ENCODE assay signal across 8 cellular contexts in genomic region chr7:16754869-16755317, GRCh38. TPM values are rescaled to one million over a fixed set of nuclear protein-coding genes. Genes with fewer than 3 reads are reported as not detected.
DNase-seq lines count a peak whose midpoint lies in the region; ATAC-seq and TF ChIP-seq lines count a peak whose summit lies in the region.

No MANE protein-coding gene starts in this region.

- no peaks in the 10 kb centered on the region for H3K9me3 ChIP-seq in T-helper 17 cell (ENCODE audit: control insufficient read depth, low read length, poor library complexity, severe bottlenecking)
- no peaks in the 10 kb centered on the region for H3K9me3 ChIP-seq in right cardiac atrium (ENCODE audit: control insufficient read depth, low read length)
- H3K9me3 ChIP-seq in sigmoid colon = no peaks in the 10 kb centered on the region

- H3K27ac Mint-ChIP-seq in T-helper 1 cell treated with Interleukin-12 subunit alpha and Interleukin-12 subunit beta and Interleukin-4 antibody, amounts not matched to agents 30 μg/mL and 1 μg/mL, for 36 hours = no peak overlapping the region
- H3K27ac Mint-ChIP-seq in T-helper 17 cell = no peak overlapping the region
- no peak overlapping the region for H3K27ac Mint-ChIP-seq in stimulated activated effector memory CD8-positive, alpha-beta T cell treated with anti-CD3 and anti-CD28 coated beads, Interleukin-12 subunit alpha, Interleukin-12 subunit beta, amount 100 ng/mL, for 72 hours

- no peak for TF ChIP-seq EP300 in sigmoid colon (IDR thresholded peaks at IDR 0.05)

- no peak for TF ChIP-seq POLR2A in sigmoid colon (IDR thresholded peaks at IDR 0.05)

- no peaks in the 10 kb centered on the region for H3K36me3 ChIP-seq in sigmoid colon

- peaks cover 46% of the 10 kb centered on the region for H3K27me3 Mint-ChIP-seq in T-helper 1 cell treated with Interleukin-12 subunit alpha and Interleukin-12 subunit beta and Interleukin-4 antibody, amounts not matched to agents 30 μg/mL and 1 μg/mL, for 36 hours (ENCODE audit: low read depth)
- peaks cover 33% of the 10 kb centered on the region for H3K27me3 Mint-ChIP-seq in T-helper 17 cell

- intact Hi-C loops in right cardiac atrium (cut with DNase I) (no loop called here), posterior vena cava (cut with DNase I) (no loop called here), sigmoid colon (cut with DNase I) (no loop called here)

- H3K4me1 ChIP-seq in right cardiac atrium (ENCODE audit: control insufficient read depth, insufficient read depth, low read length) = no peaks in the 10 kb centered on the region
- peaks cover 0 to 14% (median 10%) of the 10 kb centered on the region in 4 donors for H3K4me1 ChIP-seq in sigmoid colon

- TF ChIP-seq CTCF in sigmoid colon (IDR thresholded peaks at IDR 0.05) = no peak

- H3K36me3 Mint-ChIP-seq in T-helper 1 cell treated with Interleukin-12 subunit alpha and Interleukin-12 subunit beta and Interleukin-4 antibody, amounts not matched to agents 30 μg/mL and 1 μg/mL, for 36 hours (ENCODE audit: low read depth) = no peaks in the 10 kb centered on the region
- no peaks in the 10 kb centered on the region for H3K36me3 Mint-ChIP-seq in T-helper 17 cell (ENCODE audit: low read depth)
- no peaks in the 10 kb centered on the region for H3K36me3 Mint-ChIP-seq in stimulated activated effector memory CD8-positive, alpha-beta T cell treated with anti-CD3 and anti-CD28 coated beads, Interleukin-12 subunit alpha, Interleukin-12 subunit beta, amount 100 ng/mL, for 72 hours

- DNase-seq in T-helper 1 cell (no peak), T-helper 17 cell (no peak), right cardiac atrium (no peak), inferior parietal cortex (ENCODE audit: extremely low spot score) (no peak), posterior vena cava (ENCODE audit: low spot score) (no peak), sigmoid colon (no peak)
- no peak for DNase-seq in stimulated activated effector memory CD8-positive, alpha-beta T cell treated with anti-CD3 and anti-CD28 coated beads, Interleukin-12 subunit alpha, Interleukin-12 subunit beta, amount 100 ng/mL, for 72 hours (ENCODE audit: low spot score in 2 of 2)

- WGBS in right cardiac atrium = 56% methylated on average over 5 of the region's 5 CpGs
- 21 to 43% methylated on average over 5 of the region's 5 CpGs for WGBS in sigmoid colon, 2 donors

- no peak for ATAC-seq in T-helper 17 cell
- no peak for ATAC-seq in right cardiac atrium
- ATAC-seq in stimulated activated effector memory CD8-positive, alpha-beta T cell treated with anti-CD3 and anti-CD28 coated beads, Interleukin-12 subunit alpha, Interleukin-12 subunit beta, amount 100 ng/mL, for 72 hours = no peak

- H3K4me3 ChIP-seq in right cardiac atrium (ENCODE audit: low read length) (peak overlapping the region; percentile 84), sigmoid colon (peak overlapping the region in 2 of 4 donors; percentile 57)

- peak overlapping the region; percentile 81 for H3K4me3 Mint-ChIP-seq in T-helper 1 cell treated with Interleukin-12 subunit alpha and Interleukin-12 subunit beta and Interleukin-4 antibody, amounts not matched to agents 30 μg/mL and 1 μg/mL, for 36 hours
- H3K4me3 Mint-ChIP-seq in T-helper 17 cell = peak overlapping the region; percentile 87
- H3K4me3 Mint-ChIP-seq in stimulated activated effector memory CD8-positive, alpha-beta T cell treated with anti-CD3 and anti-CD28 coated beads, Interleukin-12 subunit alpha, Interleukin-12 subunit beta, amount 100 ng/mL, for 72 hours = peak overlapping the region; percentile 74

- H3K27me3 ChIP-seq in right cardiac atrium (ENCODE audit: control insufficient read depth, insufficient read depth) (no peaks in the 10 kb centered on the region), sigmoid colon (peaks cover 0 to 14% (median 11%) of the 10 kb centered on the region in 3 donors)

- no peak overlapping the region for H3K27ac ChIP-seq in right cardiac atrium (ENCODE audit: low read length)
- H3K27ac ChIP-seq in sigmoid colon = peak overlapping the region in 1 of 4 donors; percentile 46

- H3K9me3 Mint-ChIP-seq in T-helper 1 cell treated with Interleukin-12 subunit alpha and Interleukin-12 subunit beta and Interleukin-4 antibody, amounts not matched to agents 30 μg/mL and 1 μg/mL, for 36 hours = no peaks in the 10 kb centered on the region
- no peaks in the 10 kb centered on the region for H3K9me3 Mint-ChIP-seq in stimulated activated effector memory CD8-positive, alpha-beta T cell treated with anti-CD3 and anti-CD28 coated beads, Interleukin-12 subunit alpha, Interleukin-12 subunit beta, amount 100 ng/mL, for 72 hours

- H3K4me1 Mint-ChIP-seq in T-helper 1 cell treated with Interleukin-12 subunit alpha and Interleukin-12 subunit beta and Interleukin-4 antibody, amounts not matched to agents 30 μg/mL and 1 μg/mL, for 36 hours (ENCODE audit: low read depth) = peaks cover 10% of the 10 kb centered on the region
- peaks cover 11% of the 10 kb centered on the region for H3K4me1 Mint-ChIP-seq in T-helper 17 cell
- peaks cover 13% of the 10 kb centered on the region for H3K4me1 Mint-ChIP-seq in stimulated activated effector memory CD8-positive, alpha-beta T cell treated with anti-CD3 and anti-CD28 coated beads, Interleukin-12 subunit alpha, Interleukin-12 subunit beta, amount 100 ng/mL, for 72 hours

RNA-seq across cellular contexts. Expression of gene TSPAN13, which starts 1.3 kb away (rescaled TPM):
- total RNA-seq in T-helper 17 cell = 1 to 10 TPM in 1 of 2 donors, under 1 TPM in 1; 0.42 to 1.4 TPM
- 10 to 100 TPM in 2 of 4 donors, 1 to 10 TPM in 2; 6.9 to 15.2 (median 10.4) TPM for total RNA-seq in right cardiac atrium
- polyA plus RNA-seq in right cardiac atrium = 16.1 TPM
- 1 to 10 TPM; 7.8 to 8.5 TPM for total RNA-seq in posterior vena cava
- total RNA-seq in sigmoid colon = 1 to 10 TPM; 2.2 to 6.4 (median 3.2) TPM
- polyA plus RNA-seq in sigmoid colon = 10 to 100 TPM; 51.8 to 68.5 (median 65.5) TPM

RNA-seq across cellular contexts. Expression of gene AGR2, which starts 49.9 kb away (rescaled TPM):
- total RNA-seq in T-helper 17 cell (not detected), right cardiac atrium (not detected), posterior vena cava (not detected), sigmoid colon (not detected)
- polyA plus RNA-seq in right cardiac atrium (0.16 TPM), sigmoid colon (1,000 to 10,000 TPM in 1 of 3 donors, 100 to 1,000 TPM in 2; 345 to 1,393 (median 370) TPM)
